In genomic region chr3:13528217-13528801, GRCh38 we compare ENCODE assay signal across 10 cellular contexts. TPM values are rescaled to one million over a fixed set of nuclear protein-coding genes. Genes with fewer than 3 reads are reported as not detected.
DNase-seq lines count a peak whose midpoint lies in the region; ATAC-seq and TF ChIP-seq lines count a peak whose summit lies in the region.
"Had no signal": no experiment of that assay in that cellular context is flagged by ENCODE, and none has a peak within 500 bp of the region (broad histone marks: within the 10 kb centered on the region; RNA-seq: fewer than 3 reads in every experiment).

No MANE protein-coding gene starts in this region.

- H3K27me3 Mint-ChIP-seq in activated CD4-positive, alpha-beta T cell treated with anti-CD3 and anti-CD28 coated beads for 36 hours: no peaks in the 10 kb centered on the region

- peak; percentile 4 for DNase-seq in NCI-H1092 treated with DMSO at 0.1 percent for 48 hours (lab: John Stamatoyannopoulos, UW)
- no peak for DNase-seq in NCI-H1092 (lab: John Stamatoyannopoulos, UW)
- peak; percentile 51 for DNase-seq in NCI-H69 (lab: John Stamatoyannopoulos, UW)
- DNase-seq in fibroblast of mammary gland (ENCODE audit: low read depth): peak; percentile 44
- DNase-seq in retinal pigment epithelial cell (ENCODE audit: low read depth): no peak
- no peak for DNase-seq in A172 (ENCODE audit: low spot score)
- no peak for DNase-seq in cerebellar nuclear complex (lab: John Stamatoyannopoulos, UW)
- no peak for DNase-seq in activated CD4-positive, alpha-beta T cell treated with anti-CD3 and anti-CD28 coated beads for 36 hours
- DNase-seq: dorsolateral prefrontal cortex, NCI-H774 had no signal

- ATAC-seq in activated CD4-positive, alpha-beta T cell treated with anti-CD3 and anti-CD28 coated beads for 36 hours: no peak

- TF ChIP-seq CTCF in fibroblast of mammary gland (conservative IDR thresholded peaks at IDR 0.05; ENCODE audit: control insufficient read depth, insufficient read depth, low read depth, low read length) (peak; percentile 43), retinal pigment epithelial cell (conservative IDR thresholded peaks at IDR 0.05; ENCODE audit: low read depth, low read length) (peak; percentile 57)

- H3K4me3 ChIP-seq in fibroblast of mammary gland (ENCODE audit: control insufficient read depth, low read depth, low read length) (no peak overlapping the region), retinal pigment epithelial cell (ENCODE audit: low read length) (no peak overlapping the region)
- H3K4me3 ChIP-seq: dorsolateral prefrontal cortex had no signal

- no peaks in the 10 kb centered on the region for H3K36me3 Mint-ChIP-seq in activated CD4-positive, alpha-beta T cell treated with anti-CD3 and anti-CD28 coated beads for 36 hours (ENCODE audit: low read depth)

- intact Hi-C loops in activated CD4-positive, alpha-beta T cell treated with anti-CD3 and anti-CD28 coated beads for 36 hours (cut with DNase I, micrococcal nuclease): no loop called here

- H3K27ac Mint-ChIP-seq in activated CD4-positive, alpha-beta T cell treated with anti-CD3 and anti-CD28 coated beads for 36 hours: no peak overlapping the region

- no peak overlapping the region for H3K4me3 Mint-ChIP-seq in activated CD4-positive, alpha-beta T cell treated with anti-CD3 and anti-CD28 coated beads for 36 hours

- H3K9me3 Mint-ChIP-seq in activated CD4-positive, alpha-beta T cell treated with anti-CD3 and anti-CD28 coated beads for 36 hours (ENCODE audit: low read depth): no peaks in the 10 kb centered on the region

- POLR2A ChIA-PET in activated CD4-positive, alpha-beta T cell treated with anti-CD3 and anti-CD28 coated beads for 36 hours (lab: Charles Lee): no interaction called here

- CTCF ChIA-PET in activated CD4-positive, alpha-beta T cell treated with anti-CD3 and anti-CD28 coated beads for 36 hours (lab: Charles Lee): interaction anchor here (1.0 kb wide), 1 partner anchor 129 kb away, joined by 3 read pairs; no protein-coding TSS in a partner anchor

- no peaks in the 10 kb centered on the region for H3K4me1 Mint-ChIP-seq in activated CD4-positive, alpha-beta T cell treated with anti-CD3 and anti-CD28 coated beads for 36 hours

RNA-seq across cellular contexts. Expression of gene FBLN2, which starts 20.6 kb away (rescaled TPM):
- total RNA-seq in A172 (2014; rRNA removed; shearing (Covaris generic)): 0.07 and 0.41 TPM in 2 replicates
- under 1 TPM in 1 of 2 experiments, not detected in 1; 0.05 TPM for total RNA-seq in activated CD4-positive, alpha-beta T cell treated with anti-CD3 and anti-CD28 coated beads for 36 hours

RNA-seq across cellular contexts. Expression of gene HDAC11, which starts 48.2 kb away (rescaled TPM):
- total RNA-seq in A172 (2014; rRNA removed; shearing (Covaris generic)): 16.7 and 17.4 TPM in 2 replicates
- 1 to 10 TPM; 3.4 to 4.1 TPM for total RNA-seq in activated CD4-positive, alpha-beta T cell treated with anti-CD3 and anti-CD28 coated beads for 36 hours

Comparison
In these comparisons a context has a peak if more than half of its experiments do, and no peak if none do; other contexts are left out.
1. DNase-seq: peak in NCI-H1092 treated with DMSO at 0.1 percent for 48 hours (single experiment), NCI-H69 (single experiment) and fibroblast of mammary gland (single experiment); none in NCI-H1092 (single experiment), retinal pigment epithelial cell (single experiment), A172 (single experiment), cerebellar nuclear complex (0 of 2) and activated CD4-positive, alpha-beta T cell treated with anti-CD3 and anti-CD28 coated beads for 36 hours (single experiment).